ENCODE assay signal across 20 cellular contexts in genomic region chr19:49906879-49907564, GRCh38. TPM values are rescaled to one million over a fixed set of nuclear protein-coding genes. Genes with fewer than 3 reads are reported as not detected.
DNase-seq lines count a peak whose midpoint lies in the region; ATAC-seq, FAIRE-seq and TF ChIP-seq lines count a peak whose summit lies in the region.
"Had no signal": no experiment of that assay in that cellular context is flagged by ENCODE, and none has a peak within 500 bp of the region (broad histone marks: within the 10 kb centered on the region; RNA-seq: fewer than 3 reads in every experiment).

No MANE protein-coding gene starts in this region.

- no peak overlapping the region for H3K4me3 Mint-ChIP-seq in CD14-positive monocyte
- no peak overlapping the region for H3K4me3 Mint-ChIP-seq in activated T-helper 17 cell treated with anti-CD3 and anti-CD28 coated beads, Interleukin-2, amount 50 U/mL, for 72 hours

- TF ChIP-seq CTCF in CD14-positive monocyte (IDR thresholded peaks at IDR 0.05) (no peak), brain microvascular endothelial cell (IDR thresholded peaks at IDR 0.05; ENCODE audit: low read depth, low read length, missing control alignments) (no peak)

- H3K4me1 Mint-ChIP-seq in CD14-positive monocyte: peaks cover 57% of the 10 kb centered on the region
- H3K4me1 Mint-ChIP-seq in activated T-helper 17 cell treated with anti-CD3 and anti-CD28 coated beads, Interleukin-2, amount 50 U/mL, for 72 hours: peaks cover 15% of the 10 kb centered on the region

- peaks cover 19% of the 10 kb centered on the region for H3K36me3 ChIP-seq in brain microvascular endothelial cell (replicated peaks)

- H3K4me3 ChIP-seq in brain microvascular endothelial cell (ENCODE audit: low read depth, low read length): no peak overlapping the region
- H3K4me3 ChIP-seq: HAP-1, vagina had no signal

- intact Hi-C loops in CD14-positive monocyte (cut with micrococcal nuclease): no loop called here

- DNase-seq in CD14-positive monocyte (ENCODE audit: low spot score) (no peak), GM19239 (ENCODE audit: insufficient read length, low spot score) (no peak), midbrain (lab: John Stamatoyannopoulos, UW) (peak; percentile 38), mesenteric fat pad (ENCODE audit: low spot score) (no peak), brain microvascular endothelial cell (no peak), HTR-8/SVneo (ENCODE audit: insufficient read length, low spot score) (no peak)
- DNase-seq in stimulated activated CD4-positive, alpha-beta T cell treated with anti-CD3 and anti-CD28 coated beads, Interleukin-12 subunit alpha, Interleukin-12 subunit beta, amount 100 ng/mL, for 4 hours: no peak
- DNase-seq: activated CD8-positive, alpha-beta memory T cell treated with anti-CD3 and anti-CD28 coated beads for 24 hours; activated naive CD4-positive, alpha-beta T cell treated with anti-CD3 and anti-CD28 coated beads, Interleukin-2, amount 50 U/mL, for 16 hours; central memory CD4-positive, alpha-beta T cell; DND-41; kidney glomerular epithelial cell; NCI-H2029 treated with DMSO at 0.1 percent for 48 hours; NCI-H526 treated with DMSO at 0.1 percent for 48 hours; RPMI8226; stimulated activated CD4-positive, alpha-beta T cell treated with anti-CD3 and anti-CD28 coated beads, Interleukin-1b, Interleukin-23, amount 100 ng/mL, for 48 hours; stimulated activated CD8-positive, alpha-beta memory T cell treated with anti-CD3 and anti-CD28 coated beads, Interleukin-4, amount 100 ng/mL, for 48 hours had no signal

- H3K36me3 Mint-ChIP-seq in CD14-positive monocyte: peaks cover 40 to 48% of the 10 kb centered on the region in 2 donors
- peaks cover 58% of the 10 kb centered on the region for H3K36me3 Mint-ChIP-seq in activated T-helper 17 cell treated with anti-CD3 and anti-CD28 coated beads, Interleukin-2, amount 50 U/mL, for 72 hours (ENCODE audit: low read depth)

- H3K27me3 Mint-ChIP-seq in CD14-positive monocyte (ENCODE audit: low read depth in 3 of 3): peaks cover 0 to 12% (median 1%) of the 10 kb centered on the region in 3 donors
- no peaks in the 10 kb centered on the region for H3K27me3 Mint-ChIP-seq in activated T-helper 17 cell treated with anti-CD3 and anti-CD28 coated beads, Interleukin-2, amount 50 U/mL, for 72 hours

- in situ Hi-C loops in brain microvascular endothelial cell (cut with HindIII; ENCODE audit: low pct_ligation_motif_present, low sequenced_read_pairs): no loop called here

- FAIRE-seq in GM19239 (lab: Jason Lieb, UNC) (peak; percentile 37), HTR-8/SVneo (lab: Jason Lieb, UNC) (no peak)

- no peak overlapping the region for H3K27ac ChIP-seq in brain microvascular endothelial cell
- H3K27ac ChIP-seq: vagina had no signal

- H3K9me3 Mint-ChIP-seq in CD14-positive monocyte: no peaks in the 10 kb centered on the region
- H3K9me3 Mint-ChIP-seq in activated T-helper 17 cell treated with anti-CD3 and anti-CD28 coated beads, Interleukin-2, amount 50 U/mL, for 72 hours: no peaks in the 10 kb centered on the region

- ATAC-seq in activated T-helper 17 cell treated with anti-CD3 and anti-CD28 coated beads, Interleukin-2, amount 50 U/mL, for 72 hours (replicated peaks): no peak

- no peaks in the 10 kb centered on the region for H3K27me3 ChIP-seq in brain microvascular endothelial cell (replicated peaks)
- H3K27me3 ChIP-seq: vagina had no signal

- peak overlapping the region in 5 of 7 donors; percentile 2 to 61 (median 36) for H3K27ac Mint-ChIP-seq in CD14-positive monocyte
- H3K27ac Mint-ChIP-seq in activated T-helper 17 cell treated with anti-CD3 and anti-CD28 coated beads, Interleukin-2, amount 50 U/mL, for 72 hours: peak overlapping the region; percentile 41

RNA-seq across cellular contexts. Expression of gene IL4I1, which starts 10.3 kb away (rescaled TPM):
- polyA plus RNA-seq in CD14-positive monocyte: 1 to 10 TPM; 7.0 to 7.6 TPM
- total RNA-seq in activated T-helper 17 cell treated with anti-CD3 and anti-CD28 coated beads, Interleukin-2, amount 50 U/mL, for 72 hours: 100 to 1,000 TPM in 1 of 2 donors, 10 to 100 TPM in 1; 42.0 to 177 TPM
- 2.3 TPM for total RNA-seq in mesenteric fat pad
- total RNA-seq: vagina had no signal

RNA-seq across cellular contexts. Expression of gene ATF5, which starts 22.0 kb away (rescaled TPM):
- 1 to 10 TPM; 5.8 to 6.0 TPM for polyA plus RNA-seq in CD14-positive monocyte
- 10 to 100 TPM; 26.0 to 28.6 TPM for total RNA-seq in activated T-helper 17 cell treated with anti-CD3 and anti-CD28 coated beads, Interleukin-2, amount 50 U/mL, for 72 hours
- total RNA-seq in mesenteric fat pad: 46.1 TPM

RNA-seq across cellular contexts. Expression of gene NUP62, which starts 22.3 kb away (rescaled TPM):
- polyA plus RNA-seq in CD14-positive monocyte: 10 to 100 TPM; 48.6 to 62.2 TPM
- total RNA-seq in activated T-helper 17 cell treated with anti-CD3 and anti-CD28 coated beads, Interleukin-2, amount 50 U/mL, for 72 hours: 100 to 1,000 TPM; 158 to 172 TPM
- total RNA-seq in mesenteric fat pad: 34.5 TPM

RNA-seq across cellular contexts. Expression of gene TBC1D17, which starts 29.5 kb away (rescaled TPM):
- polyA plus RNA-seq in CD14-positive monocyte: 1 to 10 TPM; 3.1 to 4.5 TPM
- 10 to 100 TPM; 21.4 to 57.4 TPM for total RNA-seq in activated T-helper 17 cell treated with anti-CD3 and anti-CD28 coated beads, Interleukin-2, amount 50 U/mL, for 72 hours
- total RNA-seq in mesenteric fat pad: 39.9 TPM

RNA-seq across cellular contexts. Expression of gene AKT1S1, which starts 29.9 kb away (rescaled TPM):
- 1 to 10 TPM; 5.4 to 6.6 TPM for polyA plus RNA-seq in CD14-positive monocyte
- total RNA-seq in activated T-helper 17 cell treated with anti-CD3 and anti-CD28 coated beads, Interleukin-2, amount 50 U/mL, for 72 hours: 10 to 100 TPM; 33.8 to 72.8 TPM
- 38.8 TPM for total RNA-seq in mesenteric fat pad

Comparison
In these comparisons a context has a peak if more than half of its experiments do, and no peak if none do; other contexts are left out.
1. RNA of gene IL4I1, which starts 10.3 kb away (total RNA-seq): 42.0 to 177 TPM in activated T-helper 17 cell treated with anti-CD3 and anti-CD28 coated beads, Interleukin-2, amount 50 U/mL, for 72 hours; 2.3 TPM in mesenteric fat pad (single experiment); every median in the first group is over 10 times any median in the second.